4 cellular contexts compared by ENCODE assay signal in the genomic region with DNA sequence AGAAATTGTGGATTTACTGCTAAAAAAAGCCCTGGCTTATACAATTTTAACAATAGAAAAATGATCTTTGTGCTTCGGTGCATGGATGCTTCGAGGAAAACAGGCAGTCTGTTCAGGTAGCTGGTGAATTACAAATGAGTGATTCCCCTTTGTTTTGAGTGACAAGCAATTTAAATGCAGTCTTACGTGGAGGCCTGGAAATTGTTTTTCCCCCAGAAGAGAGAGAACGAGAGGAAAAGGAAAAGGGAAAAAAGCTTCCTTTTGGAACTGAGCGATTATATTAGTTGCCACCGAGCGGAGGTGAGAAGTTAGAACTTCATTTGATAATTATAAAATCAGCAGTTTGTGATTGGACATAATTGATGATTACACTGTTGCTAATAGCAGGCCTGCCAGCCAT.
"Had no signal": no experiment of that assay in that cellular context is flagged by ENCODE, and none has a peak within 500 bp of the region (broad histone marks: within the 10 kb centered on the region; RNA-seq: fewer than 3 reads in every experiment).

No MANE protein-coding gene starts in this region.

- H3K4me3 ChIP-seq: GM23338 had no signal

- ATAC-seq: GM23338 had no signal

- H3K27ac Mint-ChIP-seq: GM23338 had no signal

- H3K4me3 Mint-ChIP-seq: GM23338, H9 had no signal

- H3K9me3 Mint-ChIP-seq: GM23338, H9 had no signal

- DNase-seq: H9, HCEC 1CT, IMR-90 had no signal
